ENCODE assay signal across 11 cellular contexts in the genomic region with DNA sequence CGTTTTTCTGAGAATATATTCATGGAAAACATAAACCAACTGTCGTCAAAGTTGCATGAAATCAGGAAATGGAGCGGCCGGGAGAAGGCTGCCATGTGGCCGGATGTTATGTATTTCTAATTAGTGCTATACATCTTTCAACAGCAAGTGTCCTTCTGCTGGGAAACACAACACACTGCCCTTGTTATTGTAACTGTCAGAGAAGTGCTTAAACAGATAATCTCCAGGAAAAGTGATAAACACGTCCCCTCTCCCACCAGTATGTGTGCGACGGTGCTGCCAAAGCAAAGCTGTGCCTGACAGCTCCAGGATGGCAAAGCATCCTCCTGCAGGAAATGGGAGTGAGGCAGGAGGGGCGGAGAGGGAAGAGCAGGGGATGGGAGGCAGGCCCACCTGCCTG.
DNase-seq lines count a peak whose midpoint lies in the region; ATAC-seq, FAIRE-seq and TF ChIP-seq lines count a peak whose summit lies in the region.
"Had no signal": no experiment of that assay in that cellular context is flagged by ENCODE, and none has a peak within 500 bp of the region (broad histone marks: within the 10 kb centered on the region; RNA-seq: fewer than 3 reads in every experiment).

No MANE protein-coding gene starts in this region.

- TF ChIP-seq CTCF in cardiac muscle cell (IDR thresholded peaks at IDR 0.05; ENCODE audit: low read depth, low read length), result no peak
- no peak for TF ChIP-seq CTCF in K562 (IDR thresholded peaks at IDR 0.05 in 2 of 3, conservative IDR thresholded peaks at IDR 0.05 in 1 of 3; ENCODE audit: insufficient read depth in 2 of 3, low read depth in 1 of 3, low read length in 3 of 3)
- TF ChIP-seq CTCF in thoracic aorta (IDR thresholded peaks at IDR 0.05), result no peak

- 51% methylated on average over 5 of the region's 9 CpGs for WGBS in K562 (ENCODE audit: insufficient coverage, low coverage, missing lambda C conversion rate)

- TF ChIP-seq RAD21 in K562 (CRISPR knock-in tag; conservative IDR thresholded peaks at IDR 0.05 in 1 of 2, IDR thresholded peaks at IDR 0.05 in 1 of 2), result no peak

- H3K9me1 ChIP-seq in K562 (ENCODE audit: control insufficient read depth, insufficient read depth, low read length), result peaks cover 3% of the 10 kb centered on the region

- peaks cover 24% of the 10 kb centered on the region for H3K36me3 Mint-ChIP-seq in memory B cell

- ATAC-seq in left ventricle myocardium superior (no peak), K562 (no peak), memory B cell (ENCODE audit: low read depth) (no peak), thoracic aorta (ENCODE audit: insufficient number of reproducible peaks, low FRiP score, low read depth) (no peak), GM18909 (IDR thresholded peaks at IDR 0.05; ENCODE audit: poor library complexity, unreplicated experiment) (no peak)

- peak overlapping the region; percentile 16 for H3K27ac ChIP-seq in cardiac muscle cell
- 0 out of 3 replicates have a peak overlapping the region, but pooled peaks have one; percentile 15 for H3K27ac ChIP-seq in K562 (ENCODE audit: extremely low read depth, low read depth, low read length)
- peak overlapping the region; percentile 7 to 54 for H3K27ac ChIP-seq in thoracic aorta

- H3K79me2 ChIP-seq in K562 (ENCODE audit: control insufficient read depth, insufficient read depth, low read length), result no peaks in the 10 kb centered on the region

- FAIRE-seq in K562 (lab: Jason Lieb, UNC), result no peak

- H3K4me3 Mint-ChIP-seq in memory B cell, result no peak overlapping the region

- no peak for TF ChIP-seq POLR2A in K562 (conservative IDR thresholded peaks at IDR 0.05)

- H3K4me1 ChIP-seq in cardiac muscle cell (ENCODE audit: low read depth) (peaks cover 19% of the 10 kb centered on the region), K562 (replicated peaks in 1 of 2; ENCODE audit: control insufficient read depth in 2 of 2, insufficient read depth in 2 of 2, low read length in 2 of 2) (peaks cover 0 to 16% of the 10 kb centered on the region in 2 experiments; a peak in 3 of 5 replicates), thoracic aorta (ENCODE audit: control insufficient read depth in 1 of 2, low read depth in 2 of 2) (peaks cover 36 to 50% of the 10 kb centered on the region in 2 donors)

- no peaks in the 10 kb centered on the region for H3K27me3 Mint-ChIP-seq in memory B cell

- in situ Hi-C loops in K562 (cut with MboI), result no loop called here

- no peak overlapping the region for H3K4me3 ChIP-seq in cardiac muscle cell
- H3K4me3 ChIP-seq in K562, result no peak overlapping the region
- no peak overlapping the region for H3K4me3 ChIP-seq in thoracic aorta
- H3K4me3 ChIP-seq: tibial artery had no signal

- H2AFZ ChIP-seq in K562 (ENCODE audit: low read depth, low read length), result no peak overlapping the region

- H3K27me3 ChIP-seq in cardiac muscle cell, result no peaks in the 10 kb centered on the region
- no peaks in the 10 kb centered on the region for H3K27me3 ChIP-seq in K562 (ENCODE audit: control insufficient read depth in 2 of 2, insufficient read depth in 2 of 2, low read length in 2 of 2)
- no peaks in the 10 kb centered on the region for H3K27me3 ChIP-seq in thoracic aorta (replicated peaks; ENCODE audit: insufficient read depth)
- H3K27me3 ChIP-seq: tibial artery had no signal

- no peak overlapping the region for H3K9ac ChIP-seq in K562 (ENCODE audit: insufficient read depth in 1 of 2, low read depth in 2 of 2, low read length in 2 of 2)

- TF ChIP-seq EP300 in K562 (IDR thresholded peaks at IDR 0.05; ENCODE audit: low read length), result no peak

- BruUV-seq in K562 (replicated peaks; lab: Mats Ljungman, UMichigan), result no TSS peak

- H3K9me3 ChIP-seq in cardiac muscle cell (ENCODE audit: low read depth), result no peaks in the 10 kb centered on the region
- H3K9me3 ChIP-seq in K562 (replicated peaks; ENCODE audit: control insufficient read depth, insufficient read depth, low read depth, low read length), result no peaks in the 10 kb centered on the region
- H3K9me3 ChIP-seq in thoracic aorta, result no peaks in the 10 kb centered on the region
- H3K9me3 ChIP-seq: tibial artery had no signal

- peaks cover 20% of the 10 kb centered on the region for H3K4me1 Mint-ChIP-seq in memory B cell

- DNase-seq in cardiac muscle cell (ENCODE audit: low read depth in 1 of 2, low spot score in 1 of 2) (peak in 1 of 2 donors; percentile 63), left ventricle myocardium superior (no peak), K562 (ENCODE audit: extremely low read depth in 1 of 4, low spot score in 3 of 4) (no peak), memory B cell (ENCODE audit: low spot score in 2 of 2) (no peak), thoracic aorta (ENCODE audit: low spot score) (no peak), AML-193 (lab: John Stamatoyannopoulos, UW) (no peak), DMS153 treated with DMSO at 0.1 percent for 48 hours (lab: John Stamatoyannopoulos, UW; ENCODE audit: unreplicated experiment) (no peak)
- DNase-seq: GOT3, NCI-H446 treated with DMSO at 0.1 percent for 48 hours, tibial artery had no signal

- H4K20me1 ChIP-seq in K562 (replicated peaks; ENCODE audit: control insufficient read depth, insufficient read depth, low read length), result no peaks in the 10 kb centered on the region

- H3K4me2 ChIP-seq in K562 (ENCODE audit: insufficient read depth, low read length), result no peak overlapping the region

- CTCF ChIA-PET in K562 (lab: Yijun Ruan, JAX; ENCODE audit: low intra/inter-chr PET ratio), result no interaction called here

- no peaks in the 10 kb centered on the region for H3K9me3 Mint-ChIP-seq in memory B cell

- peak overlapping the region; percentile 6 for H3K27ac Mint-ChIP-seq in memory B cell

- H3K36me3 ChIP-seq in cardiac muscle cell (peaks cover under 1% of the 10 kb centered on the region), K562 (ENCODE audit: control insufficient read depth, insufficient read depth, low read length) (0 out of 3 replicates have a peak, but pooled peaks cover 3% of the 10 kb centered on the region), thoracic aorta (peaks cover 1% of the 10 kb centered on the region)

- POLR2A ChIA-PET in K562 (lab: Yijun Ruan, JAX), result no interaction called here

- intact Hi-C loops in left ventricle myocardium superior (cut with micrococcal nuclease) (no loop called here), K562 (cut with micrococcal nuclease) (no loop called here)

TF ChIP-seq in K562, 482 proteins besides CTCF, POLR2A, EP300 and RAD21 (continues in another document):
- TF ChIP-seq, protein P1, sequence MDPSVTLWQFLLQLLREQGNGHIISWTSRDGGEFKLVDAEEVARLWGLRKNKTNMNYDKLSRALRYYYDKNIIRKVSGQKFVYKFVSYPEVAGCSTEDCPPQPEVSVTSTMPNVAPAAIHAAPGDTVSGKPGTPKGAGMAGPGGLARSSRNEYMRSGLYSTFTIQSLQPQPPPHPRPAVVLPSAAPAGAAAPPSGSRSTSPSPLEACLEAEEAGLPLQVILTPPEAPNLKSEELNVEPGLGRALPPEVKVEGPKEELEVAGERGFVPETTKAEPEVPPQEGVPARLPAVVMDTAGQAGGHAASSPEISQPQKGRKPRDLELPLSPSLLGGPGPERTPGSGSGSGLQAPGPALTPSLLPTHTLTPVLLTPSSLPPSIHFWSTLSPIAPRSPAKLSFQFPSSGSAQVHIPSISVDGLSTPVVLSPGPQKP (CRISPR knock-in tag; IDR thresholded peaks at IDR 0.05), result no peak
- TF ChIP-seq U2AF2 (optimal IDR thresholded peaks at IDR 0.05; ENCODE audit: low read depth, low read length) (no peak), HDAC3 (IDR thresholded peaks at IDR 0.05; ENCODE audit: borderline replicate concordance, partially characterized antibody) (no peak), RNF2 (IDR thresholded peaks at IDR 0.05) (no peak), ILF3 (IDR thresholded peaks at IDR 0.05; ENCODE audit: borderline replicate concordance) (no peak), NFXL1 (CRISPR knock-in tag; IDR thresholded peaks at IDR 0.05) (no peak), SPI1 (IDR thresholded peaks at IDR 0.05; ENCODE audit: borderline replicate concordance, low read depth, low read length) (no peak)
- TF ChIP-seq, protein P2, sequence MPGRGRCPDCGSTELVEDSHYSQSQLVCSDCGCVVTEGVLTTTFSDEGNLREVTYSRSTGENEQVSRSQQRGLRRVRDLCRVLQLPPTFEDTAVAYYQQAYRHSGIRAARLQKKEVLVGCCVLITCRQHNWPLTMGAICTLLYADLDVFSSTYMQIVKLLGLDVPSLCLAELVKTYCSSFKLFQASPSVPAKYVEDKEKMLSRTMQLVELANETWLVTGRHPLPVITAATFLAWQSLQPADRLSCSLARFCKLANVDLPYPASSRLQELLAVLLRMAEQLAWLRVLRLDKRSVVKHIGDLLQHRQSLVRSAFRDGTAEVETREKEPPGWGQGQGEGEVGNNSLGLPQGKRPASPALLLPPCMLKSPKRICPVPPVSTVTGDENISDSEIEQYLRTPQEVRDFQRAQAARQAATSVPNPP (IDR thresholded peaks at IDR 0.05; ENCODE audit: borderline replicate concordance, insufficient read depth, insufficient read length), result no peak
- TF ChIP-seq, protein P3, sequence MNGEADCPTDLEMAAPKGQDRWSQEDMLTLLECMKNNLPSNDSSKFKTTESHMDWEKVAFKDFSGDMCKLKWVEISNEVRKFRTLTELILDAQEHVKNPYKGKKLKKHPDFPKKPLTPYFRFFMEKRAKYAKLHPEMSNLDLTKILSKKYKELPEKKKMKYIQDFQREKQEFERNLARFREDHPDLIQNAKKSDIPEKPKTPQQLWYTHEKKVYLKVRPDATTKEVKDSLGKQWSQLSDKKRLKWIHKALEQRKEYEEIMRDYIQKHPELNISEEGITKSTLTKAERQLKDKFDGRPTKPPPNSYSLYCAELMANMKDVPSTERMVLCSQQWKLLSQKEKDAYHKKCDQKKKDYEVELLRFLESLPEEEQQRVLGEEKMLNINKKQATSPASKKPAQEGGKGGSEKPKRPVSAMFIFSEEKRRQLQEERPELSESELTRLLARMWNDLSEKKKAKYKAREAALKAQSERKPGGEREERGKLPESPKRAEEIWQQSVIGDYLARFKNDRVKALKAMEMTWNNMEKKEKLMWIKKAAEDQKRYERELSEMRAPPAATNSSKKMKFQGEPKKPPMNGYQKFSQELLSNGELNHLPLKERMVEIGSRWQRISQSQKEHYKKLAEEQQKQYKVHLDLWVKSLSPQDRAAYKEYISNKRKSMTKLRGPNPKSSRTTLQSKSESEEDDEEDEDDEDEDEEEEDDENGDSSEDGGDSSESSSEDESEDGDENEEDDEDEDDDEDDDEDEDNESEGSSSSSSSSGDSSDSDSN (IDR thresholded peaks at IDR 0.05; ENCODE audit: borderline replicate concordance in 1 of 2, low read depth in 2 of 2, low read length in 2 of 2), result no peak
- TF ChIP-seq, protein P4, sequence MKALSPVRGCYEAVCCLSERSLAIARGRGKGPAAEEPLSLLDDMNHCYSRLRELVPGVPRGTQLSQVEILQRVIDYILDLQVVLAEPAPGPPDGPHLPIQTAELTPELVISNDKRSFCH (CRISPR knock-in tag; IDR thresholded peaks at IDR 0.05), result no peak
- TF ChIP-seq, protein P4 (tag; IDR thresholded peaks at IDR 0.05), result no peak
